In genomic region chr4:176320340-176320975, GRCh38 we compare ENCODE assay signal across 2 cellular contexts.
TF ChIP-seq lines count a peak whose summit lies in the region.

No MANE protein-coding gene starts in this region.

TF ChIP-seq in A549, 52 proteins besides CTCF, POLR2A, EP300 and RAD21 (continued from another document):
- TF ChIP-seq PBX3 (IDR thresholded peaks at IDR 0.05) (no peak), MYC (IDR thresholded peaks at IDR 0.05; ENCODE audit: borderline replicate concordance, low read length) (no peak), JUN (IDR thresholded peaks at IDR 0.05) (peak in 1 of 2 experiments; percentile 34; a peak in 1 of 5 replicates)

TF ChIP-seq in HepG2, 621 proteins besides CTCF, POLR2A, EP300 and RAD21 (continued from another document and continues in another):
- no peak for TF ChIP-seq SNAPC4 (CRISPR knock-in tag; IDR thresholded peaks at IDR 0.05)
- TF ChIP-seq CHCHD3 (CRISPR knock-in tag; IDR thresholded peaks at IDR 0.05), result no peak
- TF ChIP-seq ARNT (IDR thresholded peaks at IDR 0.05), result no peak
- no peak for TF ChIP-seq RBM39 (IDR thresholded peaks at IDR 0.05; ENCODE audit: low read depth, low read length, poor library complexity, severe bottlenecking)
- no peak for TF ChIP-seq NR2C2 (CRISPR knock-in tag; IDR thresholded peaks at IDR 0.05; ENCODE audit: borderline replicate concordance)
- TF ChIP-seq CEBPZ (IDR thresholded peaks at IDR 0.05; ENCODE audit: low read length), result no peak
- peak; percentile 31; the same call in 1 of the 2 replicates for TF ChIP-seq ZNF891 (CRISPR knock-in tag; IDR thresholded peaks at IDR 0.05)
- no peak for TF ChIP-seq BCLAF1 (IDR thresholded peaks at IDR 0.05)
- TF ChIP-seq DRAP1 (CRISPR knock-in tag; IDR thresholded peaks at IDR 0.05), result no peak
- no peak for TF ChIP-seq ZNF362 (CRISPR knock-in tag; IDR thresholded peaks at IDR 0.05; ENCODE audit: borderline replicate concordance)
- TF ChIP-seq ZNF687 (CRISPR knock-in tag; IDR thresholded peaks at IDR 0.05), result peak; percentile 95
- TF ChIP-seq FLYWCH1 (CRISPR knock-in tag; IDR thresholded peaks at IDR 0.05), result no peak
- TF ChIP-seq IRX3 (CRISPR knock-in tag; IDR thresholded peaks at IDR 0.05; ENCODE audit: borderline replicate concordance, low read depth), result no peak
- no peak for TF ChIP-seq JUND (CRISPR knock-in tag; IDR thresholded peaks at IDR 0.05)
- TF ChIP-seq ZNF883 (CRISPR knock-in tag; IDR thresholded peaks at IDR 0.05; ENCODE audit: not compliant biosample characterization), result no peak
- no peak for TF ChIP-seq SMARCC2 (IDR thresholded peaks at IDR 0.05)
- TF ChIP-seq SAFB2 (CRISPR knock-in tag; IDR thresholded peaks at IDR 0.05; ENCODE audit: borderline replicate concordance, low read depth), result no peak
- no peak for TF ChIP-seq RELA (CRISPR knock-in tag; IDR thresholded peaks at IDR 0.05)
- TF ChIP-seq FOXA3 (CRISPR knock-in tag; IDR thresholded peaks at IDR 0.05), result peak; percentile 9; the same call in 1 of the 2 replicates
- TF ChIP-seq ZNF816 (CRISPR knock-in tag; IDR thresholded peaks at IDR 0.05; ENCODE audit: borderline replicate concordance), result no peak
- no peak for TF ChIP-seq SMAD1 (CRISPR knock-in tag; IDR thresholded peaks at IDR 0.05; ENCODE audit: borderline replicate concordance, low read depth)
- no peak for TF ChIP-seq BCL6 (CRISPR knock-in tag; IDR thresholded peaks at IDR 0.05)
- TF ChIP-seq ZNF460 (CRISPR knock-in tag; IDR thresholded peaks at IDR 0.05; ENCODE audit: borderline replicate concordance), result no peak
- TF ChIP-seq CEBPG (CRISPR knock-in tag; IDR thresholded peaks at IDR 0.05), result no peak
- no peak for TF ChIP-seq ZNF484 (CRISPR knock-in tag; IDR thresholded peaks at IDR 0.05; ENCODE audit: borderline replicate concordance, low read depth)
- no peak for TF ChIP-seq ZNF407 (CRISPR knock-in tag; IDR thresholded peaks at IDR 0.05; ENCODE audit: not compliant biosample characterization)
- TF ChIP-seq ZNF678 (CRISPR knock-in tag; IDR thresholded peaks at IDR 0.05), result 0 out of 2 replicates have a peak, but pooled peaks have one; percentile 27
- TF ChIP-seq ISL2 (CRISPR knock-in tag; IDR thresholded peaks at IDR 0.05), result no peak
- no peak for TF ChIP-seq ZNF605 (CRISPR knock-in tag; IDR thresholded peaks at IDR 0.05)
